ENCODE assay signal across 29 cellular contexts in genomic region chr13:45445053-45445452, GRCh38.
"Had no signal": no experiment of that assay in that cellular context is flagged by ENCODE, and none has a peak within 500 bp of the region (broad histone marks: within the 10 kb centered on the region; RNA-seq: fewer than 3 reads in every experiment).

No MANE protein-coding gene starts in this region.

- H3K4me1 ChIP-seq: neural progenitor cell, uterus had no signal

- H3K4me2 ChIP-seq: neural progenitor cell had no signal

- FAIRE-seq: islet of Langerhans, kidney had no signal

- H3K4me3 ChIP-seq: heart left ventricle, lower lobe of right lung, neural progenitor cell, ovary, right atrium auricular region, skin epidermis, stomach, testis, thyroid gland, uterus had no signal

- H2AFZ ChIP-seq: neural progenitor cell had no signal

- H3K9ac ChIP-seq: neural progenitor cell had no signal

- DNase-seq: heart left ventricle; hypothalamus; immature natural killer cell; kidney; left ventricle myocardium superior; lower lobe of right lung; mammary epithelial cell; mesenchymal stem cell; naive B cell; natural killer cell; nephron progenitor cell; occipital lobe; ovary; stimulated activated CD4-positive, alpha-beta T cell treated with anti-CD3 and anti-CD28 coated beads, Interleukin-12 subunit alpha, Interleukin-12 subunit beta, amount 100 ng/mL, for 4 hours; stimulated activated CD4-positive, alpha-beta T cell treated with anti-CD3 and anti-CD28 coated beads, Interleukin-15, amount 100 ng/mL, for 24 hours; stimulated activated CD4-positive, alpha-beta T cell treated with anti-CD3 and anti-CD28 coated beads, Interleukin-2, amount 100 ng/mL, for 24 hours; stimulated activated CD4-positive, alpha-beta T cell treated with anti-CD3 and anti-CD28 coated beads, Interleukin-4, amount 100 ng/mL, for 1 hour; stimulated activated naive B cell treated with anti-CD40 and anti-IgM and Interleukin-4, amounts not matched to agents 10 μg/mL and 1 μg/mL and 100 μg/mL, for 72 hours; stimulated activated naive CD8-positive, alpha-beta T cell treated with anti-CD3 and anti-CD28 coated beads, Interleukin-15, Interleukin-2, amounts not matched to agents 100 U/mL and 50 U/mL, for 24 hours; stomach; testis; thyroid gland; uterus had no signal

- H3K27ac ChIP-seq: heart left ventricle, lower lobe of right lung, neural progenitor cell, neutrophil, ovary, right atrium auricular region, skin epidermis, stomach, testis, thyroid gland, uterus had no signal

- ATAC-seq: heart left ventricle; left ventricle myocardium superior; lower lobe of right lung; natural killer cell; sciatic nerve; stimulated activated naive B cell treated with anti-CD40 and anti-IgM and Interleukin-4, amounts not matched to agents 10 μg/mL and 1 μg/mL and 100 μg/mL, for 72 hours; stimulated activated naive CD8-positive, alpha-beta T cell treated with anti-CD3 and anti-CD28 coated beads, Interleukin-15, Interleukin-2, amounts not matched to agents 100 U/mL and 50 U/mL, for 24 hours had no signal

- H3K27me3 ChIP-seq: heart left ventricle, neural progenitor cell, neutrophil, ovary, right atrium auricular region, stomach, testis, thyroid gland, uterus had no signal

- H3K9me3 ChIP-seq: heart left ventricle, lower lobe of right lung, neutrophil, ovary, right atrium auricular region, stomach, testis, thyroid gland, uterus had no signal

- H3K36me3 ChIP-seq: heart left ventricle, lower lobe of right lung, neural progenitor cell, neutrophil, ovary, right atrium auricular region, stomach, thyroid gland, uterus had no signal
